In the genomic region with DNA sequence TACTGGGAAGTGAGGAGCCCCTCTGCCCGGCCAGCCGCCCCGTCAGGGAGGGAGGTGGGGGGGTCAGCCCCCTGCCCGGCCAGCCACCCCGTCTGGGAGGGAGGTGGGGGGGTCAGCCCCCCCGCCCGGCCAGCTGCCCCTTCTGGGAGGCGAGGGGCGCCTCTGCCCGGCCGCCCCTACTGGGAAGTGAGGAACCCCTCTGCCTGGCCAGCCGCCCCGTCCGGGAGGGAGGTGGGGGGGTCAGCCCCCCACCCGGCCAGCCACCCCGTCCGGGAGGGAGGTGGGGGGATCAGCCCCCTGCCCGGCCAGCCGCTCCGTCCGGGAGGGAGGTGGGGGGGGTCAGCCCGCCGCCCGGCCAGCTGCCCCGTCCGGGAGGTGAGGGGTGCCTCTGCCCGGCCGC, we compare ENCODE assay signal across 8 cellular contexts. TPM values are rescaled to one million over a fixed set of nuclear protein-coding genes. Genes with fewer than 3 reads are reported as not detected.
"Had no signal": no experiment of that assay in that cellular context is flagged by ENCODE, and none has a peak within 500 bp of the region (broad histone marks: within the 10 kb centered on the region; RNA-seq: fewer than 3 reads in every experiment).

No MANE protein-coding gene starts in this region.

RNA-seq across cellular contexts. Expression of a gene that starts 50.7 kb away (rescaled TPM):
- total RNA-seq: occipital lobe, osteocyte, skeletal muscle tissue had no signal

RNA-seq across cellular contexts. Expression of a gene that starts 57.4 kb away (rescaled TPM):
- total RNA-seq: naive thymus-derived CD4-positive, alpha-beta T cell; naive thymus-derived CD8-positive, alpha-beta T cell; natural killer cell; natural killer cell treated with Interleukin-12 subunit alpha and Interleukin-12 subunit beta and Interleukin-15 and Interleukin-18, amount 100 ng/mL, for 72 hours; occipital lobe; osteocyte; smooth muscle cell had no signal
